Comparison of ENCODE assay signal across 10 cellular contexts in genomic region chr15:74228723-74229081, GRCh38. TPM values are rescaled to one million over a fixed set of nuclear protein-coding genes. Genes with fewer than 3 reads are reported as not detected.
A peak's percentile ranks its signal among the peaks of the same experiment; 100 is the strongest.
DNase-seq lines count a peak whose midpoint lies in the region; ATAC-seq and TF ChIP-seq lines count a peak whose summit lies in the region.
"Had no signal": no experiment of that assay in that cellular context is flagged by ENCODE, and none has a peak within 500 bp of the region (broad histone marks: within the 10 kb centered on the region; RNA-seq: fewer than 3 reads in every experiment).

No MANE protein-coding gene starts in this region.

- TF ChIP-seq CTCF in choroid plexus epithelial cell (conservative IDR thresholded peaks at IDR 0.05; ENCODE audit: low read depth, low read length): no peak
- no peak for TF ChIP-seq CTCF in neural cell (IDR thresholded peaks at IDR 0.05; ENCODE audit: poor library complexity, severe bottlenecking)
- no peak for TF ChIP-seq CTCF in esophagus squamous epithelium (IDR thresholded peaks at IDR 0.05)

- H3K27me3 ChIP-seq in H7 (ENCODE audit: control insufficient read depth, insufficient read depth, low read length) (peaks cover 38% of the 10 kb centered on the region), neural cell (ENCODE audit: insufficient read depth, low read depth, low read length) (no peaks in the 10 kb centered on the region), esophagus squamous epithelium (peaks cover 0 to 80% (median 0%) of the 10 kb centered on the region in 4 donors)

- H4K20me1 ChIP-seq in neural cell (ENCODE audit: insufficient read depth): no peaks in the 10 kb centered on the region

- no peak overlapping the region for H3K4me2 ChIP-seq in neural cell (ENCODE audit: low read length)

- no peaks in the 10 kb centered on the region for H3K9me2 ChIP-seq in neural cell (ENCODE audit: insufficient read depth, low read length)

- H3K36me3 ChIP-seq in H7 (replicated peaks; ENCODE audit: control insufficient read depth, insufficient read depth, low read length): no peaks in the 10 kb centered on the region
- H3K36me3 ChIP-seq in neural cell (ENCODE audit: insufficient read depth, low read length): no peaks in the 10 kb centered on the region
- H3K36me3 ChIP-seq in esophagus squamous epithelium: no peaks in the 10 kb centered on the region

- DNase-seq in H7: peak; percentile 71
- peak; percentile 39 for DNase-seq in NCI-H2196 (lab: John Stamatoyannopoulos, UW; ENCODE audit: unreplicated experiment)
- DNase-seq in choroid plexus epithelial cell (ENCODE audit: low read depth): peak; percentile 46
- DNase-seq in activated CD4-positive, CD25-positive, alpha-beta regulatory T cell (lab: John Stamatoyannopoulos, UW): no peak
- no peak for DNase-seq in esophagus squamous epithelium (lab: John Stamatoyannopoulos, UW)
- DNase-seq: central memory CD4-positive, alpha-beta T cell had no signal

- peaks cover 6% of the 10 kb centered on the region for H3F3A ChIP-seq in neural cell (ENCODE audit: insufficient read depth, low read length, poor library complexity, severe bottlenecking)

- intact Hi-C loops in esophagus squamous epithelium (cut with DNase I): no loop called here

- H3K9me3 ChIP-seq in neural cell (ENCODE audit: low read length) (no peaks in the 10 kb centered on the region), esophagus squamous epithelium (no peaks in the 10 kb centered on the region)

- H3K4me3 ChIP-seq in H7 (ENCODE audit: insufficient read depth, low read depth, low read length): no peak overlapping the region; the same call in 1 of the 2 replicates
- no peak overlapping the region for H3K4me3 ChIP-seq in choroid plexus epithelial cell (ENCODE audit: low read depth, low read length)
- H3K4me3 ChIP-seq in neural cell (ENCODE audit: low read length): no peak overlapping the region
- H3K4me3 ChIP-seq in esophagus squamous epithelium: no peak overlapping the region

- TF ChIP-seq POLR2A in esophagus squamous epithelium (IDR thresholded peaks at IDR 0.05): no peak

- ATAC-seq in GM21447 (IDR thresholded peaks at IDR 0.05; ENCODE audit: unreplicated experiment): no peak

- H2AFZ ChIP-seq in neural cell (ENCODE audit: low read depth, low read length): no peak overlapping the region

- H3K9ac ChIP-seq in neural cell (ENCODE audit: low read length): peak overlapping the region; percentile 46

- TF ChIP-seq EP300 in neural cell (conservative IDR thresholded peaks at IDR 0.05; ENCODE audit: poor library complexity, severe bottlenecking): no peak

- TF ChIP-seq RAD21 in neural cell (conservative IDR thresholded peaks at IDR 0.05): peak; percentile 23

- H3K4me1 ChIP-seq in esophagus squamous epithelium: peaks cover 0 to 11% (median 0%) of the 10 kb centered on the region in 3 donors

- peak overlapping the region; percentile 100 for H3K27ac ChIP-seq in neural cell (ENCODE audit: low read length)
- H3K27ac ChIP-seq in esophagus squamous epithelium: no peak overlapping the region

- WGBS in esophagus squamous epithelium, 2 donors: 43 to 57% methylated on average over 1 to 10 of the region's 17 CpGs

- H3K79me2 ChIP-seq in neural cell (replicated peaks; ENCODE audit: insufficient read depth, low read length): no peaks in the 10 kb centered on the region

TF ChIP-seq in neural cell, 6 proteins besides CTCF, POLR2A, EP300 and RAD21:
- TF ChIP-seq TAF1 (IDR thresholded peaks at IDR 0.05; ENCODE audit: low read depth) (no peak), SMC3 (conservative IDR thresholded peaks at IDR 0.05; ENCODE audit: poor library complexity) (peak; percentile 35), POLR2AphosphoS5 (IDR thresholded peaks at IDR 0.05) (no peak), MXI1 (conservative IDR thresholded peaks at IDR 0.05; ENCODE audit: poor library complexity, severe bottlenecking) (no peak), REST (IDR thresholded peaks at IDR 0.05; ENCODE audit: borderline replicate concordance) (peak; percentile 51), EZH2 (IDR thresholded peaks at IDR 0.05; ENCODE audit: borderline replicate concordance, insufficient read depth, low read length, poor library complexity, severe bottlenecking) (no peak)

RNA-seq across cellular contexts. Expression of gene CCDC33, which starts 7.4 kb away (rescaled TPM):
- 4.8 and 5.0 TPM in 2 replicates for total RNA-seq in H7 (2014; rRNA removed; shearing (Covaris generic))
- 1.4 TPM in 2 replicates for polyA plus RNA-seq in neural cell
- polyA minus RNA-seq in neural cell: 0.73 and 1.3 TPM in 2 replicates
- not detected for total RNA-seq in esophagus squamous epithelium
- total RNA-seq: activated T-helper 2 cell treated with anti-CD3 and anti-CD28 coated beads, Interferon-gamma antibody, Interleukin-2, Interleukin-4, amounts not matched to agents 10 μg/mL and 5 μg/mL and 100 μg/mL, durations not matched to agents 14 hours and 24 hours and 36 hours had no signal
- polyA plus RNA-seq: esophagus had no signal

RNA-seq across cellular contexts. Expression of gene STRA6, which starts 26.1 kb away (rescaled TPM):
- 10.3 and 10.8 TPM in 2 replicates for total RNA-seq in H7 (2014; rRNA removed; shearing (Covaris generic))
- polyA plus RNA-seq in neural cell: 4.4 and 11.9 TPM in 2 replicates
- 8.5 and 9.6 TPM in 2 replicates for polyA minus RNA-seq in neural cell
- total RNA-seq in esophagus squamous epithelium: 1 to 10 TPM in 2 of 4 donors, under 1 TPM in 1, not detected in 1; 0.76 to 2.2 (median 1.5) TPM
- total RNA-seq: activated T-helper 2 cell treated with anti-CD3 and anti-CD28 coated beads, Interferon-gamma antibody, Interleukin-2, Interleukin-4, amounts not matched to agents 10 μg/mL and 5 μg/mL and 100 μg/mL, durations not matched to agents 14 hours and 24 hours and 36 hours had no signal

RNA-seq across cellular contexts. Expression of gene ISLR, which starts 55.2 kb away (rescaled TPM):
- 15.1 and 20.5 TPM in 2 replicates for total RNA-seq in H7 (2014; rRNA removed; shearing (Covaris generic))
- polyA plus RNA-seq in neural cell: not detected in 2 replicates
- not detected in 2 replicates for polyA minus RNA-seq in neural cell
- total RNA-seq in esophagus squamous epithelium: 10 to 100 TPM in 2 of 4 donors, 1 to 10 TPM in 1, under 1 TPM in 1; 0.91 to 38.0 (median 11.0) TPM
- total RNA-seq: activated T-helper 2 cell treated with anti-CD3 and anti-CD28 coated beads, Interferon-gamma antibody, Interleukin-2, Interleukin-4, amounts not matched to agents 10 μg/mL and 5 μg/mL and 100 μg/mL, durations not matched to agents 14 hours and 24 hours and 36 hours had no signal

Comparison
In these comparisons a context has a peak if more than half of its experiments do, and no peak if none do; other contexts are left out.
1. DNase-seq: peak in H7 (single experiment), NCI-H2196 (single experiment) and choroid plexus epithelial cell (single experiment); none in activated CD4-positive, CD25-positive, alpha-beta regulatory T cell (0 of 4) and esophagus squamous epithelium (single experiment).